Comparison of ENCODE assay signal across 21 cellular contexts in genomic region chr10:131000244-131000643, GRCh38.
A peak's percentile ranks its signal among the peaks of the same experiment; 100 is the strongest.
DNase-seq lines count a peak whose midpoint lies in the region; ATAC-seq, FAIRE-seq and TF ChIP-seq lines count a peak whose summit lies in the region.
"Had no signal": no experiment of that assay in that cellular context is flagged by ENCODE, and none has a peak within 500 bp of the region (broad histone marks: within the 10 kb centered on the region; RNA-seq: fewer than 3 reads in every experiment).

No MANE protein-coding gene starts in this region.

- H3K9me3 ChIP-seq in H1 (ENCODE audit: insufficient read depth in 2 of 2, low read depth in 1 of 2, low read length in 1 of 2), result peaks cover 0 to 4% of the 10 kb centered on the region in 2 experiments; a peak in 1 of 4 replicates
- H3K9me3 ChIP-seq in lung (ENCODE audit: control insufficient read depth in 2 of 2, insufficient read depth in 1 of 2, low read length in 1 of 2), result no peaks in the 10 kb centered on the region
- peaks cover 2% of the 10 kb centered on the region for H3K9me3 ChIP-seq in aorta (ENCODE audit: control insufficient read depth, low read length)

- H3K36me3 ChIP-seq in H1 (ENCODE audit: control insufficient read depth in 2 of 4, insufficient read depth in 4 of 4, low read length in 3 of 4) (no peaks in the 10 kb centered on the region), lung (ENCODE audit: control insufficient read depth in 2 of 2, insufficient read depth in 2 of 2, low read length in 2 of 2) (no peaks in the 10 kb centered on the region), aorta (ENCODE audit: control insufficient read depth in 1 of 2, insufficient read depth in 2 of 2, low read length in 1 of 2) (no peaks in the 10 kb centered on the region)

- peak overlapping the region; percentile 30 for H3K27ac Mint-ChIP-seq in activated naive CD8-positive, alpha-beta T cell treated with anti-CD3 and anti-CD28 coated beads for 36 hours
- no peak overlapping the region for H3K27ac Mint-ChIP-seq in activated naive CD8-positive, alpha-beta T cell treated with anti-CD3 and anti-CD28 coated beads, Interleukin-2, amount 50 U/mL, for 24 hours
- H3K27ac Mint-ChIP-seq: B cell; CD4-positive, alpha-beta memory T cell had no signal

- no peak overlapping the region for H4K8ac ChIP-seq in H1 (ENCODE audit: extremely low read depth, insufficient read depth, low read length)

- H2AFZ ChIP-seq in H1 (ENCODE audit: low read length), result no peak overlapping the region

- peak overlapping the region; percentile 71 for H4K91ac ChIP-seq in H1 (replicated peaks; ENCODE audit: insufficient read length, low read length)

- peaks cover 6 to 21% (median 15%) of the 10 kb centered on the region in 4 experiments for H3K4me1 ChIP-seq in H1 (replicated peaks in 1 of 4; ENCODE audit: control insufficient read depth in 3 of 4, insufficient read depth in 4 of 4, low read length in 3 of 4)
- H3K4me1 ChIP-seq in lung (ENCODE audit: control insufficient read depth in 2 of 2, insufficient read depth in 2 of 2, low read length in 2 of 2), result no peaks in the 10 kb centered on the region
- no peaks in the 10 kb centered on the region for H3K4me1 ChIP-seq in aorta (ENCODE audit: control insufficient read depth in 1 of 2, insufficient read depth in 2 of 2, low read length in 2 of 2)

- WGBS in H1 (ENCODE audit: extremely low coverage in 1 of 2, insufficient coverage in 1 of 2, insufficient read length in 1 of 2, insufficient replicate concordance in 2 of 2, low coverage in 1 of 2, low lambda C conversion rate in 2 of 2, missing lambda C conversion rate in 1 of 2), 2 experiments, result 88% methylated on average over 6 of the region's 6 CpGs; no CpG with 5 or more reads in 1 of the 2 experiments
- WGBS in lung, 2 donors, result 76 to 81% methylated on average over 6 of the region's 6 CpGs
- 73 to 81% methylated on average over 6 of the region's 6 CpGs for WGBS in aorta, 2 donors

- no peak for FAIRE-seq in H1 (lab: Jason Lieb, UNC)
- FAIRE-seq: A204.1, G401.6, GM12892 had no signal

- H3K56ac ChIP-seq in H1 (replicated peaks; ENCODE audit: insufficient read length, low read depth, low read length), result no peak overlapping the region

- TF ChIP-seq CTCF in H1 (IDR thresholded peaks at IDR 0.05; ENCODE audit: control extremely low read depth in 1 of 3, insufficient read depth in 1 of 3, low read depth in 1 of 3, low read length in 3 of 3) (no peak), lung (IDR thresholded peaks at IDR 0.05; ENCODE audit: control extremely low read depth, extremely low read depth) (no peak)

- no peak overlapping the region; the same call in 1 of the 2 replicates for H2BK15ac ChIP-seq in H1 (ENCODE audit: low read length)

- intact Hi-C loops in aorta (cut with DNase I), result no loop called here

- no peak for ATAC-seq in activated naive CD8-positive, alpha-beta T cell treated with anti-CD3 and anti-CD28 coated beads, Interleukin-2, amount 50 U/mL, for 24 hours
- ATAC-seq in lung (ENCODE audit: insufficient read depth, low FRiP score) (no peak), aorta (ENCODE audit: low FRiP score) (no peak)
- ATAC-seq: HCT116 had no signal

- H2BK20ac ChIP-seq in H1 (ENCODE audit: low read length), result peak overlapping the region; percentile 93

- no peak overlapping the region for H3K4me3 Mint-ChIP-seq in activated naive CD8-positive, alpha-beta T cell treated with anti-CD3 and anti-CD28 coated beads for 36 hours
- H3K4me3 Mint-ChIP-seq in activated naive CD8-positive, alpha-beta T cell treated with anti-CD3 and anti-CD28 coated beads, Interleukin-2, amount 50 U/mL, for 24 hours, result no peak overlapping the region
- H3K4me3 Mint-ChIP-seq: B cell; CD4-positive, alpha-beta memory T cell had no signal

- H3K27me3 Mint-ChIP-seq in activated naive CD8-positive, alpha-beta T cell treated with anti-CD3 and anti-CD28 coated beads for 36 hours, result peaks cover 3% of the 10 kb centered on the region
- H3K27me3 Mint-ChIP-seq in activated naive CD8-positive, alpha-beta T cell treated with anti-CD3 and anti-CD28 coated beads, Interleukin-2, amount 50 U/mL, for 24 hours, result no peaks in the 10 kb centered on the region
- H3K27me3 Mint-ChIP-seq: B cell had no signal

- no peak for DNase-seq in activated naive CD8-positive, alpha-beta T cell treated with anti-CD3 and anti-CD28 coated beads for 36 hours
- no peak for DNase-seq in activated naive CD8-positive, alpha-beta T cell treated with anti-CD3 and anti-CD28 coated beads, Interleukin-2, amount 50 U/mL, for 24 hours
- no peak for DNase-seq in H1 (ENCODE audit: low read depth in 1 of 2, low spot score in 2 of 2)
- peak; percentile 16 for DNase-seq in lung (ENCODE audit: low spot score)
- DNase-seq in aorta, result no peak
- no peak for DNase-seq in nucleus accumbens (lab: John Stamatoyannopoulos, UW)
- DNase-seq in SK-N-DZ (ENCODE audit: low spot score), result no peak
- DNase-seq: C1 segment of cervical spinal cord; Calu3; CD4-positive, alpha-beta memory T cell; COR-L47; DMS153; DND-41; GOT3; H7 had no signal

- H3K9me3 Mint-ChIP-seq in activated naive CD8-positive, alpha-beta T cell treated with anti-CD3 and anti-CD28 coated beads for 36 hours, result peaks cover 4% of the 10 kb centered on the region
- peaks cover 9% of the 10 kb centered on the region for H3K9me3 Mint-ChIP-seq in activated naive CD8-positive, alpha-beta T cell treated with anti-CD3 and anti-CD28 coated beads, Interleukin-2, amount 50 U/mL, for 24 hours

- no peak overlapping the region for H3K4me2 ChIP-seq in H1 (ENCODE audit: insufficient read depth in 1 of 2, low read depth in 2 of 2, low read length in 2 of 2)

- no peak overlapping the region for H3K4ac ChIP-seq in H1 (replicated peaks; ENCODE audit: insufficient read length, low read depth, low read length)

- peak overlapping the region; percentile 70; the same call in 1 of the 2 replicates for H2AK5ac ChIP-seq in H1 (ENCODE audit: low read depth, low read length)

- peak overlapping the region; percentile 93; the same call in 1 of the 2 replicates for H2BK12ac ChIP-seq in H1 (ENCODE audit: low read depth, low read length)

- 0 out of 7 replicates have a peak, but pooled peaks cover 0 to 2% (median 0%) of the 10 kb centered on the region in 4 experiments for H3K27me3 ChIP-seq in H1 (replicated peaks in 1 of 4; ENCODE audit: control insufficient read depth in 3 of 4, extremely low read depth in 1 of 4, insufficient read depth in 3 of 4, low read length in 3 of 4)
- H3K27me3 ChIP-seq in lung (ENCODE audit: control insufficient read depth, insufficient read depth), result no peaks in the 10 kb centered on the region
- H3K27me3 ChIP-seq in aorta (ENCODE audit: control insufficient read depth in 1 of 2, insufficient read depth in 2 of 2, low read length in 1 of 2), result no peaks in the 10 kb centered on the region

- no peaks in the 10 kb centered on the region for H4K20me1 ChIP-seq in H1 (replicated peaks in 1 of 2; ENCODE audit: control insufficient read depth in 1 of 2, insufficient read depth in 2 of 2, low read length in 2 of 2)

- CTCF ChIA-PET in H1 (lab: Charles Lee; ENCODE audit: partially characterized antibody), result interaction anchor here (0.9 kb wide), 1 partner anchor 315 kb away, joined by 3 read pairs; no protein-coding TSS in a partner anchor

- no peak for TF ChIP-seq RAD21 in H1 (IDR thresholded peaks at IDR 0.05 in 1 of 2, conservative IDR thresholded peaks at IDR 0.05 in 1 of 2; ENCODE audit: low read depth in 2 of 2, low read length in 2 of 2)

- H3K18ac ChIP-seq in H1 (ENCODE audit: extremely low read depth, low read length), result 0 out of 2 replicates have a peak overlapping the region, but pooled peaks have one; percentile 72

- peak overlapping the region; percentile 47; the same call in 1 of the 2 replicates for H2BK5ac ChIP-seq in H1 (ENCODE audit: low read depth, low read length)

- no peaks in the 10 kb centered on the region for H3K4me1 Mint-ChIP-seq in activated naive CD8-positive, alpha-beta T cell treated with anti-CD3 and anti-CD28 coated beads for 36 hours
- no peaks in the 10 kb centered on the region for H3K4me1 Mint-ChIP-seq in activated naive CD8-positive, alpha-beta T cell treated with anti-CD3 and anti-CD28 coated beads, Interleukin-2, amount 50 U/mL, for 24 hours
- H3K4me1 Mint-ChIP-seq: B cell; CD4-positive, alpha-beta memory T cell had no signal

- TF ChIP-seq EP300 in H1 (IDR thresholded peaks at IDR 0.05; ENCODE audit: borderline replicate concordance in 1 of 2, low read depth in 2 of 2, low read length in 2 of 2), result no peak

- H3K27ac ChIP-seq in H1 (ENCODE audit: low read depth, low read length) (no peak overlapping the region), lung (ENCODE audit: low read depth in 1 of 2, low read length in 1 of 2) (no peak overlapping the region), aorta (ENCODE audit: low read depth in 1 of 2, low read length in 2 of 2) (no peak overlapping the region)
- H3K27ac ChIP-seq: 22Rv1 had no signal

- POLR2A ChIA-PET in H1 (lab: Charles Lee; ENCODE audit: partially characterized antibody), result interaction anchor here (0.9 to 1.2 kb wide), 2 partner anchors 16 to 49 kb away, joined by 3 read pairs; no protein-coding TSS in a partner anchor

- no peak overlapping the region for H3K9ac ChIP-seq in H1 (replicated peaks in 1 of 4; ENCODE audit: extremely low read depth in 1 of 4, low read depth in 3 of 4, low read length in 3 of 4)

- H3K79me2 ChIP-seq in H1 (ENCODE audit: control insufficient read depth in 1 of 2, insufficient read depth in 2 of 2, low read length in 2 of 2), result no peaks in the 10 kb centered on the region

- TF ChIP-seq POLR2A in H1 (IDR thresholded peaks at IDR 0.05; ENCODE audit: control extremely low read depth in 1 of 2, low read depth in 2 of 2, low read length in 2 of 2), result no peak

- peak overlapping the region; percentile 63 for H2BK120ac ChIP-seq in H1 (replicated peaks; ENCODE audit: low read depth, low read length)

- H3K14ac ChIP-seq in H1 (ENCODE audit: insufficient read length), result no peak overlapping the region

- no peaks in the 10 kb centered on the region for H3K23me2 ChIP-seq in H1 (ENCODE audit: low read depth, low read length)

- H4K5ac ChIP-seq in H1 (ENCODE audit: insufficient read length, low read depth, low read length), result no peak overlapping the region

- no peaks in the 10 kb centered on the region for H3K36me3 Mint-ChIP-seq in activated naive CD8-positive, alpha-beta T cell treated with anti-CD3 and anti-CD28 coated beads for 36 hours
- no peaks in the 10 kb centered on the region for H3K36me3 Mint-ChIP-seq in activated naive CD8-positive, alpha-beta T cell treated with anti-CD3 and anti-CD28 coated beads, Interleukin-2, amount 50 U/mL, for 24 hours (ENCODE audit: low read depth)
- H3K36me3 Mint-ChIP-seq: CD4-positive, alpha-beta memory T cell had no signal

- H3K79me1 ChIP-seq in H1 (ENCODE audit: low read depth, low read length), result no peaks in the 10 kb centered on the region

- no peak overlapping the region for H3K23ac ChIP-seq in H1 (ENCODE audit: insufficient read length)

- H3K4me3 ChIP-seq in H1 (ENCODE audit: extremely low read depth in 1 of 4, insufficient read depth in 2 of 4, low read depth in 3 of 4, low read length in 4 of 4) (no peak overlapping the region), lung (no peak overlapping the region), aorta (ENCODE audit: low read length in 2 of 2) (no peak overlapping the region)

TF ChIP-seq in H1, 55 proteins besides CTCF, POLR2A, EP300 and RAD21 (continues in another document):
- TF ChIP-seq MAX (IDR thresholded peaks at IDR 0.05), result no peak
